ENCODE assay signal across 8 cellular contexts in the genomic region with DNA sequence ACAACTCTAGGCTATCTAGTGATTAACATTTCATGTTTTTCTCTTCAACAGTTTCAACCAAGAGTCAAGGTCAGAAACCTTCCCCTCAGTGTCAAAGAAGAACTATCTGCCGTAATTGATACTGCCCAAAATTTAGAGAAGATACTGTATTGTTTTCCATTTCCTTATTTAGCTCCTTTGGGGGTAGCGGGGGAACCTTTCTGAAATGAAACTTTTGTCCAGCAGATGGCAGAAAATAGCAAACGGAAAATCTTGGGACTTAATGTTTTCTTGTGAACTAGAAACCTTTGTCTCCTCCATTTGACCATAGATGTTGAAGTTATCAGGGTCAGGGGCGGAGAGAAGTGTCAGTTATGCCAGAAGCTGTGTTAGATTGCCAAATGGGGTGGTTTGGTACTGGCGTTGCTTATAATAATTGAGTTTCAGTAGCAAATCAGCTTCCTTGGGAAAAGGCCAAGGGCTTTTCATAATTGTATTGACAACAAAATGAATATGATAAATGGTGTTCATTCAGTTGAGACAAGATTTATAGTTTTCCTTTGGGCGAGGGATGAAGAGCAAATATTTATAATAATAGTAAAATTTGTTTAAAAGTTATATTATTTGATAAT.
DNase-seq lines count a peak whose midpoint lies in the region; ATAC-seq and TF ChIP-seq lines count a peak whose summit lies in the region.

No MANE protein-coding gene starts in this region.

- H3K4me3 ChIP-seq in fibroblast of pulmonary artery (replicated peaks; ENCODE audit: low read depth, low read length) = no peak overlapping the region

- peak; percentile 70 for TF ChIP-seq CTCF in fibroblast of pulmonary artery (IDR thresholded peaks at IDR 0.05; ENCODE audit: low read length, missing control alignments)

- no peak for TF ChIP-seq EP300 in Ishikawa (IDR thresholded peaks at IDR 0.05; ENCODE audit: borderline replicate concordance)

- peak; percentile 57 for TF ChIP-seq RAD21 in Ishikawa (IDR thresholded peaks at IDR 0.05; ENCODE audit: low read depth)

- ATAC-seq in GM19455 (IDR thresholded peaks at IDR 0.05; ENCODE audit: unreplicated experiment) = no peak

- peak; percentile 18 to 19 for DNase-seq in activated T-cell treated with anti-CD3 and anti-CD28 coated beads, Interleukin-2, amount 50 U/mL, for 48 hours
- no peak for DNase-seq in activated T-cell treated with anti-CD3 and anti-CD28 coated beads, Interleukin-2, amount 50 U/mL, for 1 hour
- DNase-seq in SKM-1 (lab: John Stamatoyannopoulos, UW; ENCODE audit: unreplicated experiment) (peak; percentile 16), fibroblast of pulmonary artery (ENCODE audit: low read depth) (peak; percentile 71), retina (peak; percentile 58), GOT3 (lab: John Stamatoyannopoulos, UW) (no peak)

TF ChIP-seq in Ishikawa, 13 proteins besides CTCF, POLR2A, EP300 and RAD21:
- TF ChIP-seq TAF1 (IDR thresholded peaks at IDR 0.05; ENCODE audit: low read depth) (no peak), NFIC (IDR thresholded peaks at IDR 0.05) (peak; percentile 10; the same call in 1 of the 2 replicates)

Comparison
In these comparisons a context has a peak if more than half of its experiments do, and no peak if none do; other contexts are left out.
1. DNase-seq: peak in activated T-cell treated with anti-CD3 and anti-CD28 coated beads, Interleukin-2, amount 50 U/mL, for 48 hours (2 of 2), SKM-1 (single experiment), fibroblast of pulmonary artery (single experiment) and retina (single experiment); none in activated T-cell treated with anti-CD3 and anti-CD28 coated beads, Interleukin-2, amount 50 U/mL, for 1 hour (single experiment) and GOT3 (single experiment).